In the genomic region with DNA sequence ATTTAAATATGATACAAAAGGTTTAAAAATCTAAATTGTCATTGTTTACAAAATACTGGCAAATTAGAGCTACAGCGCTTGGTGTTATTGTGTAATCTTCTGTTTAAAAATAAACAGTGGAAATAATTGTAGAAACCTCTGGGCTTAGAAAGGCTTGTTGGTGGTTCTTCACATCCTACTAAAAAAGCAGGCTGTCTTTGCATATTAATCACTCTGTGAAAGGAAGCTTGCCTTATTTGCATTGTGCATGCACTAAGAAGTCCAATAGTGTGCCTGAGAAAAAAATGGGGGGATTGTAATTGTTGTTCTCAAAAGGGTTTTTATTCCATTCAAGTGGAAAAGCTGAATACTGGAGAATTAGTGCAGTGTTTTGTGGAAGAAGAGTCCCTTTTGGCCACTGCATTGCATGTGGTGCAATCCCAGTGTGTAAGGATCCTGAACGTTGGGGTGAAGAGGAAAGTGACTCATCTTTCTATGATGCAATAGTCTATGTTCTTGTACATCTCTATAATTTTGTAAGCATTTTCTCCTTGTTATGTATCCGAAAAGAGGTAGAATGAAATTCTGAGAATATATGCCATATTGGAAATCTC, we compare ENCODE assay signal across 9 cellular contexts. TPM values are rescaled to one million over a fixed set of nuclear protein-coding genes. Genes with fewer than 3 reads are reported as not detected.
DNase-seq lines count a peak whose midpoint lies in the region; ATAC-seq lines count a peak whose summit lies in the region.
"Had no signal": no experiment of that assay in that cellular context is flagged by ENCODE, and none has a peak within 500 bp of the region (broad histone marks: within the 10 kb centered on the region; RNA-seq: fewer than 3 reads in every experiment).

No MANE protein-coding gene starts in this region.

- DNase-seq in left cardiac atrium = peak; percentile 28
- no peak for DNase-seq in cardiac septum (ENCODE audit: low spot score)
- peak; percentile 93 for DNase-seq in amniotic epithelial cell (ENCODE audit: low read depth)
- DNase-seq in iris pigment epithelial cell (ENCODE audit: low read depth) = peak; percentile 96
- DNase-seq in hepatic stellate cell (ENCODE audit: low spot score) = no peak
- DNase-seq in NCI-H1092 (lab: John Stamatoyannopoulos, UW) = no peak
- no peak for DNase-seq in NCI-H2171 (lab: John Stamatoyannopoulos, UW)
- DNase-seq: effector CD4-positive, alpha-beta T cell had no signal

- intact Hi-C loops in left cardiac atrium (cut with DNase I) = no loop called here
- intact Hi-C loops in cardiac septum (cut with DNase I) = no loop called here

- ATAC-seq in left cardiac atrium = peak; percentile 27 to 61
- no peak for ATAC-seq in HG03045 (IDR thresholded peaks at IDR 0.05; ENCODE audit: unreplicated experiment)

RNA-seq across cellular contexts. Expression of gene NCAM1, which starts 16.5 kb away (rescaled TPM):
- total RNA-seq in left cardiac atrium = 100 to 1,000 TPM; 147 to 150 TPM
- total RNA-seq in cardiac septum = 472 TPM

Comparison
In these comparisons a context has a peak if more than half of its experiments do, and no peak if none do; other contexts are left out.
1. DNase-seq: peak in left cardiac atrium (single experiment), amniotic epithelial cell (single experiment) and iris pigment epithelial cell (single experiment); none in cardiac septum (single experiment), hepatic stellate cell (single experiment), NCI-H1092 (single experiment) and NCI-H2171 (single experiment).